Comparison of ENCODE assay signal across 1 cellular context in the genomic region with DNA sequence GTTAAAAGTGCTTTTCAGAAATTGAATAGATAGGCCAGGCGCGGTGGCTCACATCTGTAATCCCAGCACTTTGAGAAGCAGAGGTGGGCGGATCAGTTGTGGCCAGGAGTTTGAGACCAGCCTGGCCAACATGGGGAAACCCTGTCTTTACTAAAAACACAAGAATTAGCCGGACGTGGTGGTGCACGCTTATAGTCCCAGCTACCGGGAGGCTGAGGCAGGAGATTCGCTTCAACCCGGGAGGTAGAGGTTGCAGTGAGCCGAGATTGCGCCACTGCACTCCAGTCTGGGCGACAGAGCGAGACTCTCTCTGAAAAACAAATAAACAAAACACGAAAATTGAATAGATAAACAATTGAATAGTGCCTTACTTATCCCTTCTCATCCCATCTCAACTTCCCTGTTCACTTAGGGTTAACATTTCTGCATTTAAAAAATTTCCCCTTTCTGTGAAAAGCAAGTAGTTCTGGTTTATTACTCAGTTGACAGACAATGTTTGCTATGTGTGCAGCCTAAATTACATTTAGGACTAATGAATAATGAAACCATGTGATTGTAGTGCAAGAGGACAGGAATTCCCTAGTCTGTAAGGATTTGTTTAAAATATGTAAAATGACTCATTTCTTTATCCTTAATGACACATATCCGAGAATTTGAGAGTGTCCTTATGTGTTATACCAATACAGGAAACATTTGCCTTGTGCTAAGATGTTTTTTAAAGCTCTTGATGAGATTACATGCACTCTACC.
TF ChIP-seq lines count a peak whose summit lies in the region.

No MANE protein-coding gene starts in this region.

TF ChIP-seq in GM12878, 131 proteins besides CTCF, POLR2A, EP300 and RAD21 (continued from another document and continues in another):
- TF ChIP-seq KDM1A (IDR thresholded peaks at IDR 0.05; ENCODE audit: borderline replicate concordance) (no peak), IKZF2 (IDR thresholded peaks at IDR 0.05) (peak; percentile 28 to 40; a peak in 3 of 4 replicates), ZNF217 (IDR thresholded peaks at IDR 0.05) (no peak), STAT3 (IDR thresholded peaks at IDR 0.05; ENCODE audit: low read depth, low read length) (no peak), MTA2 (IDR thresholded peaks at IDR 0.05; ENCODE audit: low read depth) (no peak), SIX5 (IDR thresholded peaks at IDR 0.05; ENCODE audit: low read depth, low read length, severe bottlenecking) (no peak), MTA3 (IDR thresholded peaks at IDR 0.05; ENCODE audit: borderline replicate concordance, low read length) (no peak), ZNF207 (IDR thresholded peaks at IDR 0.05; ENCODE audit: borderline replicate concordance) (no peak), CBFB (IDR thresholded peaks at IDR 0.05; ENCODE audit: low read depth) (0 out of 2 replicates have a peak, but pooled peaks have one; percentile 36), FOXM1 (IDR thresholded peaks at IDR 0.05; ENCODE audit: low read depth, low read length) (no peak), DPF2 (IDR thresholded peaks at IDR 0.05) (no peak), ATF7 (IDR thresholded peaks at IDR 0.05; ENCODE audit: low read depth) (no peak), NFXL1 (IDR thresholded peaks at IDR 0.05; ENCODE audit: borderline replicate concordance) (no peak), GATAD2B (conservative IDR thresholded peaks at IDR 0.05; ENCODE audit: low read depth) (no peak), SUPT20H (IDR thresholded peaks at IDR 0.05; ENCODE audit: borderline replicate concordance, control insufficient read depth, low read depth, low read length) (no peak), LARP7 (IDR thresholded peaks at IDR 0.05) (no peak), RCOR1 (conservative IDR thresholded peaks at IDR 0.05; ENCODE audit: low read depth, low read length) (no peak), FOS (IDR thresholded peaks at IDR 0.05; ENCODE audit: borderline replicate concordance, extremely low read depth, insufficient read length) (no peak), RBBP5 (conservative IDR thresholded peaks at IDR 0.05) (no peak), RELA (IDR thresholded peaks at IDR 0.05; ENCODE audit: borderline replicate concordance, partially characterized antibody) (no peak), ZNF274 (IDR thresholded peaks at IDR 0.05; ENCODE audit: insufficient read depth, insufficient read length) (no peak), NFIC (IDR thresholded peaks at IDR 0.05; ENCODE audit: low read depth, low read length) (peak; percentile 33; the same call in 1 of the 2 replicates), JUNB (IDR thresholded peaks at IDR 0.05) (peak; percentile 70)
- TF ChIP-seq, protein P1, sequence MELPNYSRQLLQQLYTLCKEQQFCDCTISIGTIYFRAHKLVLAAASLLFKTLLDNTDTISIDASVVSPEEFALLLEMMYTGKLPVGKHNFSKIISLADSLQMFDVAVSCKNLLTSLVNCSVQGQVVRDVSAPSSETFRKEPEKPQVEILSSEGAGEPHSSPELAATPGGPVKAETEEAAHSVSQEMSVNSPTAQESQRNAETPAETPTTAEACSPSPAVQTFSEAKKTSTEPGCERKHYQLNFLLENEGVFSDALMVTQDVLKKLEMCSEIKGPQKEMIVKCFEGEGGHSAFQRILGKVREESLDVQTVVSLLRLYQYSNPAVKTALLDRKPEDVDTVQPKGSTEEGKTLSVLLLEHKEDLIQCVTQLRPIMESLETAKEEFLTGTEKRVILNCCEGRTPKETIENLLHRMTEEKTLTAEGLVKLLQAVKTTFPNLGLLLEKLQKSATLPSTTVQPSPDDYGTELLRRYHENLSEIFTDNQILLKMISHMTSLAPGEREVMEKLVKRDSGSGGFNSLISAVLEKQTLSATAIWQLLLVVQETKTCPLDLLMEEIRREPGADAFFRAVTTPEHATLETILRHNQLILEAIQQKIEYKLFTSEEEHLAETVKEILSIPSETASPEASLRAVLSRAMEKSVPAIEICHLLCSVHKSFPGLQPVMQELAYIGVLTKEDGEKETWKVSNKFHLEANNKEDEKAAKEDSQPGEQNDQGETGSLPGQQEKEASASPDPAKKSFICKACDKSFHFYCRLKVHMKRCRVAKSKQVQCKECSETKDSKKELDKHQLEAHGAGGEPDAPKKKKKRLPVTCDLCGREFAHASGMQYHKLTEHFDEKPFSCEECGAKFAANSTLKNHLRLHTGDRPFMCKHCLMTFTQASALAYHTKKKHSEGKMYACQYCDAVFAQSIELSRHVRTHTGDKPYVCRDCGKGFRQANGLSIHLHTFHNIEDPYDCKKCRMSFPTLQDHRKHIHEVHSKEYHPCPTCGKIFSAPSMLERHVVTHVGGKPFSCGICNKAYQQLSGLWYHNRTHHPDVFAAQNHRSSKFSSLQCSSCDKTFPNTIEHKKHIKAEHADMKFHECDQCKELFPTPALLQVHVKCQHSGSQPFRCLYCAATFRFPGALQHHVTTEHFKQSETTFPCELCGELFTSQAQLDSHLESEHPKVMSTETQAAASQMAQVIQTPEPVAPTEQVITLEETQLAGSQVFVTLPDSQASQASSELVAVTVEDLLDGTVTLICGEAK (IDR thresholded peaks at IDR 0.05; ENCODE audit: borderline replicate concordance) = no peak
- TF ChIP-seq, protein P2, sequence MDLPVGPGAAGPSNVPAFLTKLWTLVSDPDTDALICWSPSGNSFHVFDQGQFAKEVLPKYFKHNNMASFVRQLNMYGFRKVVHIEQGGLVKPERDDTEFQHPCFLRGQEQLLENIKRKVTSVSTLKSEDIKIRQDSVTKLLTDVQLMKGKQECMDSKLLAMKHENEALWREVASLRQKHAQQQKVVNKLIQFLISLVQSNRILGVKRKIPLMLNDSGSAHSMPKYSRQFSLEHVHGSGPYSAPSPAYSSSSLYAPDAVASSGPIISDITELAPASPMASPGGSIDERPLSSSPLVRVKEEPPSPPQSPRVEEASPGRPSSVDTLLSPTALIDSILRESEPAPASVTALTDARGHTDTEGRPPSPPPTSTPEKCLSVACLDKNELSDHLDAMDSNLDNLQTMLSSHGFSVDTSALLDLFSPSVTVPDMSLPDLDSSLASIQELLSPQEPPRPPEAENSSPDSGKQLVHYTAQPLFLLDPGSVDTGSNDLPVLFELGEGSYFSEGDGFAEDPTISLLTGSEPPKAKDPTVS (IDR thresholded peaks at IDR 0.05; ENCODE audit: low read depth, low read length) = no peak
- TF ChIP-seq, protein P3, sequence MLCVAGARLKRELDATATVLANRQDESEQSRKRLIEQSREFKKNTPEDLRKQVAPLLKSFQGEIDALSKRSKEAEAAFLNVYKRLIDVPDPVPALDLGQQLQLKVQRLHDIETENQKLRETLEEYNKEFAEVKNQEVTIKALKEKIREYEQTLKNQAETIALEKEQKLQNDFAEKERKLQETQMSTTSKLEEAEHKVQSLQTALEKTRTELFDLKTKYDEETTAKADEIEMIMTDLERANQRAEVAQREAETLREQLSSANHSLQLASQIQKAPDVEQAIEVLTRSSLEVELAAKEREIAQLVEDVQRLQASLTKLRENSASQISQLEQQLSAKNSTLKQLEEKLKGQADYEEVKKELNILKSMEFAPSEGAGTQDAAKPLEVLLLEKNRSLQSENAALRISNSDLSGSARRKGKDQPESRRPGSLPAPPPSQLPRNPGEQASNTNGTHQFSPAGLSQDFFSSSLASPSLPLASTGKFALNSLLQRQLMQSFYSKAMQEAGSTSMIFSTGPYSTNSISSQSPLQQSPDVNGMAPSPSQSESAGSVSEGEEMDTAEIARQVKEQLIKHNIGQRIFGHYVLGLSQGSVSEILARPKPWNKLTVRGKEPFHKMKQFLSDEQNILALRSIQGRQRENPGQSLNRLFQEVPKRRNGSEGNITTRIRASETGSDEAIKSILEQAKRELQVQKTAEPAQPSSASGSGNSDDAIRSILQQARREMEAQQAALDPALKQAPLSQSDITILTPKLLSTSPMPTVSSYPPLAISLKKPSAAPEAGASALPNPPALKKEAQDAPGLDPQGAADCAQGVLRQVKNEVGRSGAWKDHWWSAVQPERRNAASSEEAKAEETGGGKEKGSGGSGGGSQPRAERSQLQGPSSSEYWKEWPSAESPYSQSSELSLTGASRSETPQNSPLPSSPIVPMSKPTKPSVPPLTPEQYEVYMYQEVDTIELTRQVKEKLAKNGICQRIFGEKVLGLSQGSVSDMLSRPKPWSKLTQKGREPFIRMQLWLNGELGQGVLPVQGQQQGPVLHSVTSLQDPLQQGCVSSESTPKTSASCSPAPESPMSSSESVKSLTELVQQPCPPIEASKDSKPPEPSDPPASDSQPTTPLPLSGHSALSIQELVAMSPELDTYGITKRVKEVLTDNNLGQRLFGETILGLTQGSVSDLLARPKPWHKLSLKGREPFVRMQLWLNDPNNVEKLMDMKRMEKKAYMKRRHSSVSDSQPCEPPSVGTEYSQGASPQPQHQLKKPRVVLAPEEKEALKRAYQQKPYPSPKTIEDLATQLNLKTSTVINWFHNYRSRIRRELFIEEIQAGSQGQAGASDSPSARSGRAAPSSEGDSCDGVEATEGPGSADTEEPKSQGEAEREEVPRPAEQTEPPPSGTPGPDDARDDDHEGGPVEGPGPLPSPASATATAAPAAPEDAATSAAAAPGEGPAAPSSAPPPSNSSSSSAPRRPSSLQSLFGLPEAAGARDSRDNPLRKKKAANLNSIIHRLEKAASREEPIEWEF (IDR thresholded peaks at IDR 0.05; ENCODE audit: insufficient replicate concordance, low read depth, low read length) = no peak
- TF ChIP-seq, protein P4, sequence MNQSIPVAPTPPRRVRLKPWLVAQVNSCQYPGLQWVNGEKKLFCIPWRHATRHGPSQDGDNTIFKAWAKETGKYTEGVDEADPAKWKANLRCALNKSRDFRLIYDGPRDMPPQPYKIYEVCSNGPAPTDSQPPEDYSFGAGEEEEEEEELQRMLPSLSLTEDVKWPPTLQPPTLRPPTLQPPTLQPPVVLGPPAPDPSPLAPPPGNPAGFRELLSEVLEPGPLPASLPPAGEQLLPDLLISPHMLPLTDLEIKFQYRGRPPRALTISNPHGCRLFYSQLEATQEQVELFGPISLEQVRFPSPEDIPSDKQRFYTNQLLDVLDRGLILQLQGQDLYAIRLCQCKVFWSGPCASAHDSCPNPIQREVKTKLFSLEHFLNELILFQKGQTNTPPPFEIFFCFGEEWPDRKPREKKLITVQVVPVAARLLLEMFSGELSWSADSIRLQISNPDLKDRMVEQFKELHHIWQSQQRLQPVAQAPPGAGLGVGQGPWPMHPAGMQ (IDR thresholded peaks at IDR 0.05; ENCODE audit: borderline replicate concordance) = no peak
- TF ChIP-seq, protein P5, sequence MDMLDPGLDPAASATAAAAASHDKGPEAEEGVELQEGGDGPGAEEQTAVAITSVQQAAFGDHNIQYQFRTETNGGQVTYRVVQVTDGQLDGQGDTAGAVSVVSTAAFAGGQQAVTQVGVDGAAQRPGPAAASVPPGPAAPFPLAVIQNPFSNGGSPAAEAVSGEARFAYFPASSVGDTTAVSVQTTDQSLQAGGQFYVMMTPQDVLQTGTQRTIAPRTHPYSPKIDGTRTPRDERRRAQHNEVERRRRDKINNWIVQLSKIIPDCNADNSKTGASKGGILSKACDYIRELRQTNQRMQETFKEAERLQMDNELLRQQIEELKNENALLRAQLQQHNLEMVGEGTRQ (IDR thresholded peaks at IDR 0.05; ENCODE audit: borderline replicate concordance, low read depth, low read length) = no peak
- TF ChIP-seq, protein P6, sequence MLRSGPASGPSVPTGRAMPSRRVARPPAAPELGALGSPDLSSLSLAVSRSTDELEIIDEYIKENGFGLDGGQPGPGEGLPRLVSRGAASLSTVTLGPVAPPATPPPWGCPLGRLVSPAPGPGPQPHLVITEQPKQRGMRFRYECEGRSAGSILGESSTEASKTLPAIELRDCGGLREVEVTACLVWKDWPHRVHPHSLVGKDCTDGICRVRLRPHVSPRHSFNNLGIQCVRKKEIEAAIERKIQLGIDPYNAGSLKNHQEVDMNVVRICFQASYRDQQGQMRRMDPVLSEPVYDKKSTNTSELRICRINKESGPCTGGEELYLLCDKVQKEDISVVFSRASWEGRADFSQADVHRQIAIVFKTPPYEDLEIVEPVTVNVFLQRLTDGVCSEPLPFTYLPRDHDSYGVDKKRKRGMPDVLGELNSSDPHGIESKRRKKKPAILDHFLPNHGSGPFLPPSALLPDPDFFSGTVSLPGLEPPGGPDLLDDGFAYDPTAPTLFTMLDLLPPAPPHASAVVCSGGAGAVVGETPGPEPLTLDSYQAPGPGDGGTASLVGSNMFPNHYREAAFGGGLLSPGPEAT (IDR thresholded peaks at IDR 0.05; ENCODE audit: low read depth) = no peak
- TF ChIP-seq, protein P7, sequence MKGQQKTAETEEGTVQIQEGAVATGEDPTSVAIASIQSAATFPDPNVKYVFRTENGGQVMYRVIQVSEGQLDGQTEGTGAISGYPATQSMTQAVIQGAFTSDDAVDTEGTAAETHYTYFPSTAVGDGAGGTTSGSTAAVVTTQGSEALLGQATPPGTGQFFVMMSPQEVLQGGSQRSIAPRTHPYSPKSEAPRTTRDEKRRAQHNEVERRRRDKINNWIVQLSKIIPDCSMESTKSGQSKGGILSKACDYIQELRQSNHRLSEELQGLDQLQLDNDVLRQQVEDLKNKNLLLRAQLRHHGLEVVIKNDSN (IDR thresholded peaks at IDR 0.05; ENCODE audit: borderline replicate concordance, extremely low read length, insufficient read depth, low read depth, low read length) = no peak
- TF ChIP-seq, protein P8, sequence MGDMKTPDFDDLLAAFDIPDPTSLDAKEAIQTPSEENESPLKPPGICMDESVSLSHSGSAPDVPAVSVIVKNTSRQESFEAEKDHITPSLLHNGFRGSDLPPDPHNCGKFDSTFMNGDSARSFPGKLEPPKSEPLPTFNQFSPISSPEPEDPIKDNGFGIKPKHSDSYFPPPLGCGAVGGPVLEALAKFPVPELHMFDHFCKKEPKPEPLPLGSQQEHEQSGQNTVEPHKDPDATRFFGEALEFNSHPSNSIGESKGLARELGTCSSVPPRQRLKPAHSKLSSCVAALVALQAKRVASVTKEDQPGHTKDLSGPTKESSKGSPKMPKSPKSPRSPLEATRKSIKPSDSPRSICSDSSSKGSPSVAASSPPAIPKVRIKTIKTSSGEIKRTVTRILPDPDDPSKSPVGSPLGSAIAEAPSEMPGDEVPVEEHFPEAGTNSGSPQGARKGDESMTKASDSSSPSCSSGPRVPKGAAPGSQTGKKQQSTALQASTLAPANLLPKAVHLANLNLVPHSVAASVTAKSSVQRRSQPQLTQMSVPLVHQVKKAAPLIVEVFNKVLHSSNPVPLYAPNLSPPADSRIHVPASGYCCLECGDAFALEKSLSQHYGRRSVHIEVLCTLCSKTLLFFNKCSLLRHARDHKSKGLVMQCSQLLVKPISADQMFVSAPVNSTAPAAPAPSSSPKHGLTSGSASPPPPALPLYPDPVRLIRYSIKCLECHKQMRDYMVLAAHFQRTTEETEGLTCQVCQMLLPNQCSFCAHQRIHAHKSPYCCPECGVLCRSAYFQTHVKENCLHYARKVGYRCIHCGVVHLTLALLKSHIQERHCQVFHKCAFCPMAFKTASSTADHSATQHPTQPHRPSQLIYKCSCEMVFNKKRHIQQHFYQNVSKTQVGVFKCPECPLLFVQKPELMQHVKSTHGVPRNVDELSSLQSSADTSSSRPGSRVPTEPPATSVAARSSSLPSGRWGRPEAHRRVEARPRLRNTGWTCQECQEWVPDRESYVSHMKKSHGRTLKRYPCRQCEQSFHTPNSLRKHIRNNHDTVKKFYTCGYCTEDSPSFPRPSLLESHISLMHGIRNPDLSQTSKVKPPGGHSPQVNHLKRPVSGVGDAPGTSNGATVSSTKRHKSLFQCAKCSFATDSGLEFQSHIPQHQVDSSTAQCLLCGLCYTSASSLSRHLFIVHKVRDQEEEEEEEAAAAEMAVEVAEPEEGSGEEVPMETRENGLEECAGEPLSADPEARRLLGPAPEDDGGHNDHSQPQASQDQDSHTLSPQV (IDR thresholded peaks at IDR 0.05) = no peak
